ENCODE assay signal across 8 cellular contexts in the genomic region with DNA sequence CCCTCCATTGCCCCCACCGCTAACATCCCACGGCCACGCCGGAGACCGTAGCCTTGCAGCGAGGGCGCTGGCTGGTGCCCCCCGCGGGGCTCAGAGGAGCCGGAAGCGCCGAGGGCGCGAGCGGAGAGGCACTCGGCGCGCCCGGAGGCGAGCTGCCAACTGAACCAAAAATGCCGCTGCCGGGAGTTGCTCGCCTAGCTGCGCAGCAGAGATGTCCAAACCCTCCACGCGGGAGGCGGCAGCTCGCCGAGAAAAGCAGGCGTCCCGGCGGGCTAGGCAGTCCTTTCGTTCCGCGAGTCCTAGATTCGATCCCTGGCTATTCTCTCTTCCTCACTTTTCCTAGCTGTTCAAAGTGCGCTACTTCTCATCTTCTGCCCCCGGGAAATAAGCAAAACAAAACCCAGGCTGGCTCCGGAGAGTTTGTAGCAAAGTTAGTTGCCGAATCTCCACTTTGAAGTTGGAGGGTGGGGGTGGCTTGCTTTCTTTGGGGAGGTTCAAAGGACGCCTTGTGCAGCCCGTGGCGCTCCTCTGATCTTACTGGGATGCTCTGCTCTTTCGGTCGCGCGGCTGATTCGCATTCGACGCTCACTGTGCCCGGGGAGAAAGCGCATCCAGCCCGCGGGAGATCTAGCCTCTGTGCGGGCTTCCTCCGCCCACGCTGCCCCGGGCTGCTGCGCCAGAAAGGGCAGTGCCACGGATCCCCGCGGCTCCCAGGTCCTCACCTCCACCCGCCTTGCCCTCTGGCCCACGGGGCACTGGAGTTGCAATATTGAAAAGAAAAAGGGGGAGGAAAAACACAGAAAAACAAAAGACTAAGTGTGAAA. TPM values are rescaled to one million over a fixed set of nuclear protein-coding genes. Genes with fewer than 3 reads are reported as not detected.
DNase-seq lines count a peak whose midpoint lies in the region; ATAC-seq, FAIRE-seq and TF ChIP-seq lines count a peak whose summit lies in the region.

No MANE protein-coding gene starts in this region.

- H3K9me3 Mint-ChIP-seq in CD4-positive, alpha-beta memory T cell, result peaks cover 0 to 50% (median 41%) of the 10 kb centered on the region in 8 donors
- H3K9me3 Mint-ChIP-seq in IgD-negative memory B cell, result peaks cover 2 to 25% (median 10%) of the 10 kb centered on the region in 3 donors
- H3K9me3 Mint-ChIP-seq in activated T-helper 2 cell treated with anti-CD3 and anti-CD28 coated beads, Interferon-gamma antibody, Interleukin-2, Interleukin-4, amounts not matched to agents 10 μg/mL and 5 μg/mL and 100 μg/mL, durations not matched to agents 14 hours and 24 hours and 36 hours, result peaks cover 7% of the 10 kb centered on the region

- H3K27me3 Mint-ChIP-seq in CD4-positive, alpha-beta memory T cell, result peaks cover 73% of the 10 kb centered on the region in 2 donors
- peaks cover 73% of the 10 kb centered on the region for H3K27me3 Mint-ChIP-seq in IgD-negative memory B cell
- H3K27me3 Mint-ChIP-seq in activated T-helper 2 cell treated with anti-CD3 and anti-CD28 coated beads, Interferon-gamma antibody, Interleukin-2, Interleukin-4, amounts not matched to agents 10 μg/mL and 5 μg/mL and 100 μg/mL, durations not matched to agents 14 hours and 24 hours and 36 hours (ENCODE audit: low read depth), result peaks cover 88% of the 10 kb centered on the region

- no peak for TF ChIP-seq CTCF in sigmoid colon (IDR thresholded peaks at IDR 0.05)

- H3K4me3 ChIP-seq in CD4-positive, alpha-beta memory T cell (ENCODE audit: low read length in 2 of 2), result peak overlapping the region; percentile 28 to 36
- H3K4me3 ChIP-seq in sigmoid colon, result peak overlapping the region; percentile 24 to 44 (median 36)

- peaks cover 86% of the 10 kb centered on the region for H3K27me3 ChIP-seq in CD4-positive, alpha-beta memory T cell (ENCODE audit: insufficient read depth, low read length)
- peaks cover 93 to 100% (median 100%) of the 10 kb centered on the region in 3 donors for H3K27me3 ChIP-seq in sigmoid colon

- peaks cover 10 to 33% (median 21%) of the 10 kb centered on the region in 4 donors for H3K4me1 Mint-ChIP-seq in CD4-positive, alpha-beta memory T cell
- H3K4me1 Mint-ChIP-seq in IgD-negative memory B cell, result peaks cover 10 to 13% (median 11%) of the 10 kb centered on the region in 3 donors
- H3K4me1 Mint-ChIP-seq in activated T-helper 2 cell treated with anti-CD3 and anti-CD28 coated beads, Interferon-gamma antibody, Interleukin-2, Interleukin-4, amounts not matched to agents 10 μg/mL and 5 μg/mL and 100 μg/mL, durations not matched to agents 14 hours and 24 hours and 36 hours (ENCODE audit: low read depth), result peaks cover 6% of the 10 kb centered on the region

- peak overlapping the region in 2 of 7 donors; percentile 46 to 76 for H3K27ac Mint-ChIP-seq in CD4-positive, alpha-beta memory T cell
- peak overlapping the region; percentile 86 to 95 (median 88) for H3K27ac Mint-ChIP-seq in IgD-negative memory B cell
- peak overlapping the region; percentile 63 for H3K27ac Mint-ChIP-seq in activated T-helper 2 cell treated with anti-CD3 and anti-CD28 coated beads, Interferon-gamma antibody, Interleukin-2, Interleukin-4, amounts not matched to agents 10 μg/mL and 5 μg/mL and 100 μg/mL, durations not matched to agents 14 hours and 24 hours and 36 hours

- no peak for TF ChIP-seq EP300 in sigmoid colon (IDR thresholded peaks at IDR 0.05)

- DNase-seq in CD4-positive, alpha-beta memory T cell, result peak in 1 of 5 donors; percentile 24
- no peak for DNase-seq in activated T-helper 2 cell treated with anti-CD3 and anti-CD28 coated beads, Interferon-gamma antibody, Interleukin-2, Interleukin-4, amounts not matched to agents 10 μg/mL and 5 μg/mL and 100 μg/mL, durations not matched to agents 14 hours and 24 hours and 36 hours (ENCODE audit: low spot score)
- DNase-seq in hepatic stellate cell (ENCODE audit: low spot score) (peak; percentile 24), sigmoid colon (no peak), GM12892 (ENCODE audit: insufficient read length) (no peak), mucosa of gallbladder (ENCODE audit: low spot score) (no peak)

- 1% methylated on average over 64 of the region's 64 CpGs for WGBS in sigmoid colon, 2 donors

- no peak for FAIRE-seq in GM12892 (lab: Jason Lieb, UNC)

- no peaks in the 10 kb centered on the region for H3K9me3 ChIP-seq in CD4-positive, alpha-beta memory T cell (ENCODE audit: control insufficient read depth in 1 of 2, low read length in 2 of 2)
- H3K9me3 ChIP-seq in sigmoid colon, result no peaks in the 10 kb centered on the region

- intact Hi-C loops in CD4-positive, alpha-beta memory T cell (cut with micrococcal nuclease), result no loop called here
- intact Hi-C loops in activated T-helper 2 cell treated with anti-CD3 and anti-CD28 coated beads, Interferon-gamma antibody, Interleukin-2, Interleukin-4, amounts not matched to agents 10 μg/mL and 5 μg/mL and 100 μg/mL, durations not matched to agents 14 hours and 24 hours and 36 hours (cut with micrococcal nuclease), result loop anchor here (5.0 kb wide), 1 partner anchor 469 kb away; the partner anchor contains the start of gene WDFY3
- intact Hi-C loops in sigmoid colon (cut with DNase I), result no loop called here

- peaks cover 0 to 9% of the 10 kb centered on the region in 2 donors for H3K36me3 Mint-ChIP-seq in CD4-positive, alpha-beta memory T cell
- H3K36me3 Mint-ChIP-seq in IgD-negative memory B cell, result no peaks in the 10 kb centered on the region
- peaks cover 3% of the 10 kb centered on the region for H3K36me3 Mint-ChIP-seq in activated T-helper 2 cell treated with anti-CD3 and anti-CD28 coated beads, Interferon-gamma antibody, Interleukin-2, Interleukin-4, amounts not matched to agents 10 μg/mL and 5 μg/mL and 100 μg/mL, durations not matched to agents 14 hours and 24 hours and 36 hours (ENCODE audit: low read depth)

- CTCF ChIA-PET in CD4-positive, alpha-beta memory T cell (lab: Charles Lee; ENCODE audit: partially characterized antibody), result no interaction called here

- H3K36me3 ChIP-seq in CD4-positive, alpha-beta memory T cell (ENCODE audit: insufficient read depth, low read length), result no peaks in the 10 kb centered on the region
- no peaks in the 10 kb centered on the region for H3K36me3 ChIP-seq in sigmoid colon

- TF ChIP-seq POLR2A in sigmoid colon (IDR thresholded peaks at IDR 0.05) (no peak), GM12892 (IDR thresholded peaks at IDR 0.05; ENCODE audit: low read depth, low read length) (no peak)

- ATAC-seq in HG03039 (IDR thresholded peaks at IDR 0.05; ENCODE audit: unreplicated experiment), result no peak

- H3K4me3 Mint-ChIP-seq in CD4-positive, alpha-beta memory T cell, result peak overlapping the region; percentile 57 to 90 (median 81)
- peak overlapping the region; percentile 43 to 91 (median 75) for H3K4me3 Mint-ChIP-seq in IgD-negative memory B cell
- peak overlapping the region; percentile 69 for H3K4me3 Mint-ChIP-seq in activated T-helper 2 cell treated with anti-CD3 and anti-CD28 coated beads, Interferon-gamma antibody, Interleukin-2, Interleukin-4, amounts not matched to agents 10 μg/mL and 5 μg/mL and 100 μg/mL, durations not matched to agents 14 hours and 24 hours and 36 hours (ENCODE audit: low read depth)

- POLR2A ChIA-PET in CD4-positive, alpha-beta memory T cell (lab: Charles Lee; ENCODE audit: partially characterized antibody), result no interaction called here

- no peak overlapping the region for H3K27ac ChIP-seq in CD4-positive, alpha-beta memory T cell (ENCODE audit: low read depth, low read length)
- H3K27ac ChIP-seq in sigmoid colon, result peak overlapping the region in 1 of 4 donors; percentile 96

- peaks cover 26% of the 10 kb centered on the region for H3K4me1 ChIP-seq in CD4-positive, alpha-beta memory T cell (ENCODE audit: insufficient read depth, low read length)
- H3K4me1 ChIP-seq in sigmoid colon, result peaks cover 0 to 41% (median 38%) of the 10 kb centered on the region in 4 donors

RNA-seq across cellular contexts. Expression of gene NKX6-1, which starts 0.7 kb away (rescaled TPM):
- not detected for total RNA-seq in CD4-positive, alpha-beta memory T cell
- polyA plus RNA-seq in CD4-positive, alpha-beta memory T cell, result not detected
- polyA plus RNA-seq in IgD-negative memory B cell, result not detected
- total RNA-seq in activated T-helper 2 cell treated with anti-CD3 and anti-CD28 coated beads, Interferon-gamma antibody, Interleukin-2, Interleukin-4, amounts not matched to agents 10 μg/mL and 5 μg/mL and 100 μg/mL, durations not matched to agents 14 hours and 24 hours and 36 hours, result not detected in 2 replicates
- total RNA-seq in sigmoid colon, result not detected
- under 1 TPM in 1 of 3 donors, not detected in 2; 0.01 TPM for polyA plus RNA-seq in sigmoid colon
- not detected for polyA plus RNA-seq in GM12892 (2012; ENCODE audit: missing spikeins)
- total RNA-seq in mucosa of gallbladder, result not detected
